In the genomic region with DNA sequence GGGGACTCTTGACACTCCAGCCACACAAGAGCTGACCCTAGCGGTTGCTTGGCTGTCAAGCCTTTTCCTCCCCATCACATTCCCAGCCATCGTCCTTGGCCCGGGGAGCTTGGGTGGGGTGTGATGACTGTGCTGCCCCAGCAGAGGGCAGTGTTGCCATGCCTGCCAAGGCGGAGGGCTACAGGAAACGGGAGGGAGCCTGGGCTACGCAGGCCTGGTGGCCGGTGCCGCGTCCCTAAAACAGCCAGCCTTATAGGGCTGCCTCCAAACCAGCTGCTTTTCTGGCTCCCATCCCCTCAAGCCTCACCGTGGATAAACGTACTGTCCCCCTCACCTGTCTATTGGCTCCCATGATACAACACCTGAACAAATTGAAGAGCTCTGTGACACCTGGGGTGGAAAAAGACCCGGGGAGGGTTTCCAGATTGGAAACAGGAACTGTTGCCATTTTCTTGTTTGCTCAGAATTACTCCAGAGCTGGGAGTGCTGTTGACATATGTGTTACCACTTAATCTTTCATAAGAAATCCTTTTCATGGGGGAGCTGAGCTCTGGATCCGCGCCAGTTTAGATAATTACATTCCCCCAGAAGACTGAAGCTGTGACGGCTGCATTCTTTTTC, we compare ENCODE assay signal across 8 cellular contexts.
DNase-seq lines count a peak whose midpoint lies in the region; ATAC-seq, FAIRE-seq and TF ChIP-seq lines count a peak whose summit lies in the region.

No MANE protein-coding gene starts in this region.

- intact Hi-C loops in left colon (cut with DNase I, micrococcal nuclease), result no loop called here

- TF ChIP-seq POLR2A in GM12891 (IDR thresholded peaks at IDR 0.05; ENCODE audit: low read depth, low read length) (no peak), NB4 (IDR thresholded peaks at IDR 0.05; ENCODE audit: extremely low read depth, insufficient read length) (no peak)

- no peak overlapping the region for H3K4me3 ChIP-seq in NB4 (ENCODE audit: low read depth, low read length)
- no peak overlapping the region for H3K4me3 ChIP-seq in cardiac fibroblast (replicated peaks in 1 of 2; ENCODE audit: low read depth in 2 of 2, low read length in 2 of 2)

- DNase-seq in A172 (ENCODE audit: low spot score) (peak; percentile 67), GM12891 (ENCODE audit: insufficient read length, low spot score) (peak; percentile 39), NB4 (ENCODE audit: low read depth) (peak; percentile 72), SK-MEL-5 (ENCODE audit: low read depth, low spot score) (peak; percentile 86), cardiac fibroblast (ENCODE audit: low read depth in 2 of 2) (peak; percentile 52 to 58), left colon (peak; percentile 58 to 66)
- DNase-seq in stimulated activated CD4-positive, alpha-beta T cell treated with anti-CD3 and anti-CD28 coated beads, Interleukin-2, amount 100 ng/mL, for 4 hours (ENCODE audit: low read depth), result peak; percentile 2

- in situ Hi-C loops in SK-MEL-5 (cut with HindIII; ENCODE audit: low pct_unique_long_range_greater_than_20kb, low sequenced_read_pairs), result no loop called here

- peak; percentile 96 for ATAC-seq in HG02678 (IDR thresholded peaks at IDR 0.05; ENCODE audit: unreplicated experiment)
- peak; percentile 92 for ATAC-seq in left colon

- peak; percentile 89 for TF ChIP-seq CTCF in NB4 (IDR thresholded peaks at IDR 0.05; ENCODE audit: low read depth, low read length)
- peak; percentile 93 for TF ChIP-seq CTCF in cardiac fibroblast (IDR thresholded peaks at IDR 0.05; ENCODE audit: low read depth, low read length)

- peak; percentile 89 for FAIRE-seq in GM12891 (lab: Jason Lieb, UNC)

TF ChIP-seq in GM12891, 5 proteins besides CTCF, POLR2A, EP300 and RAD21:
- no peak for TF ChIP-seq POU2F2 (IDR thresholded peaks at IDR 0.05; ENCODE audit: low read depth, low read length)

Comparison
In these comparisons a context has a peak if more than half of its experiments do, and no peak if none do; other contexts are left out.
1. DNase-seq: peak in every context shown above with its lines; median percentile 86 in SK-MEL-5; 72 in NB4; 67 in A172; 62 in left colon; 55 in cardiac fibroblast; 39 in GM12891; 2 in stimulated activated CD4-positive, alpha-beta T cell treated with anti-CD3 and anti-CD28 coated beads, Interleukin-2, amount 100 ng/mL, for 4 hours.